23 cellular contexts compared by ENCODE assay signal in genomic region chr13:67771106-67771505, GRCh38.
"Had no signal": no experiment of that assay in that cellular context is flagged by ENCODE, and none has a peak within 500 bp of the region (broad histone marks: within the 10 kb centered on the region; RNA-seq: fewer than 3 reads in every experiment).

No MANE protein-coding gene starts in this region.

- DNase-seq: colonic mucosa; cortex of kidney; effector CD8-positive, alpha-beta T cell; effector memory CD8-positive, alpha-beta T cell; endodermal cell; erythroblast; esophagus squamous epithelium; foreskin fibroblast; foreskin melanocyte; gastrocnemius medialis; glutamatergic neuron; head of caudate nucleus; heart right ventricle; hippocampal formation; left cardiac atrium; left lung; left ventricle myocardium superior; lower lobe of right lung; mesenchymal stem cell; mucosa of descending colon; naive B cell had no signal

- H3K4me1 ChIP-seq: colonic mucosa, esophagus squamous epithelium, gastrocnemius medialis, heart right ventricle, left lung, lower lobe of right lung had no signal

- H3K4me3 ChIP-seq: colonic mucosa, esophagus squamous epithelium, gastrocnemius medialis, heart right ventricle, left lung, lower lobe of right lung, mucosa of descending colon had no signal

- ATAC-seq: effector memory CD8-positive, alpha-beta T cell; esophagus mucosa; gastrocnemius medialis; heart right ventricle; left cardiac atrium; left lung; left ventricle myocardium superior; lower lobe of right lung; mucosa of descending colon had no signal

- H3K27ac ChIP-seq: colonic mucosa, epithelial cell of prostate, esophagus squamous epithelium, gastrocnemius medialis, heart right ventricle, left lung, lower lobe of right lung had no signal

- H3K27me3 ChIP-seq: colonic mucosa, esophagus squamous epithelium, gastrocnemius medialis, heart right ventricle, left lung had no signal

- H3K36me3 ChIP-seq: colonic mucosa, esophagus squamous epithelium, gastrocnemius medialis, heart right ventricle, left lung, lower lobe of right lung had no signal

- H3K9me3 ChIP-seq: colonic mucosa, gastrocnemius medialis, lower lobe of right lung, mucosa of descending colon had no signal
